20 cellular contexts compared by ENCODE assay signal in the genomic region with DNA sequence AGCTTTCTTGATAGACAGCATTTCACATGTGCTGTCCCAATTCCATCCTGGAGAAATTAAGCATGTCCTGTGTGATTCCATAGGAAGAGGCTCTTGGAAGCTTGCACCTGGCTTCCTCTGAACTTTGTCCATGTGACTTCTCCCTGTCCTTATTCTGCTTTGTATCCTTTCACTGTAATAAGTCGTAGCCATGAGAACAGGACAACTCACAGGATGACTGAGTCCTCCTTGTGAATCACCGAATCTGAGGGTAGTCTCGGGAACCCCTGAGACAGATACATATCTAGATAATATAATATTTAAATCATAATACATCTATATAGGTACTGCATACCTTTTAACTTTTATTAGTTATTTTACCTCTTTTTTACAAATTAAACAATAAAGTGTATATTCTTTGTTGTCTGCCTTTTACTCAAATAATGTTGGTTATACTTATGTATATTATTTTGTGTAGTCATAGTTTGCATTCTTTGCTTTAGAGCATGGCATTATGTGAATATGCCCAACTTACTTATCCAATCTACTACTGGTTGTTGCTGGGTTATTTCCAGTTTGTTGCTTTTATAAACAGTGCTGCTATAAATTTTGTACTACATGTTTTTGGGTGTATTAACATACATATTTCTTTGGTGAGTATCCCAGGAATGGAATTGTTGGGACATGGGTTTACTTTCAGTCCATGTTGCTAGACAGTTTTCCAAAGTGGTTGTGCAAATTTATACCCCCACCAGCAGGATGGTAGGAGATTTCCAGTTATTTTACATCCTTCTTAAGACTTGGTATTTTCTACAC.
DNase-seq lines count a peak whose midpoint lies in the region; ATAC-seq and TF ChIP-seq lines count a peak whose summit lies in the region.
"Had no signal": no experiment of that assay in that cellular context is flagged by ENCODE, and none has a peak within 500 bp of the region (broad histone marks: within the 10 kb centered on the region; RNA-seq: fewer than 3 reads in every experiment).

No MANE protein-coding gene starts in this region.

- no peaks in the 10 kb centered on the region for H3K4me1 Mint-ChIP-seq in mesothelial cell of epicardium
- H3K4me1 Mint-ChIP-seq: B cell had no signal

- no peaks in the 10 kb centered on the region for H3K9me3 ChIP-seq in effector memory CD4-positive, alpha-beta T cell (ENCODE audit: control insufficient read depth, low read length)

- H3K9me3 Mint-ChIP-seq in mesothelial cell of epicardium = no peaks in the 10 kb centered on the region
- H3K9me3 Mint-ChIP-seq: activated T-helper 2 cell treated with anti-CD3 and anti-CD28 coated beads, Interferon-gamma antibody, Interleukin-2, Interleukin-4, amounts not matched to agents 10 μg/mL and 5 μg/mL and 100 μg/mL, durations not matched to agents 14 hours and 24 hours and 36 hours had no signal

- H3K27ac ChIP-seq in effector memory CD4-positive, alpha-beta T cell (ENCODE audit: insufficient read depth, low read length, poor library complexity, severe bottlenecking) = no peak overlapping the region

- no peaks in the 10 kb centered on the region for H3K36me3 ChIP-seq in effector memory CD4-positive, alpha-beta T cell (ENCODE audit: control insufficient read depth, insufficient read depth, low read length)

- DNase-seq in EH (ENCODE audit: low read depth) = peak; percentile 68
- peak; percentile 48 for DNase-seq in LHCN-M2 (ENCODE audit: low read depth)
- DNase-seq in dedifferentiated amniotic fluid mesenchymal stem cell (ENCODE audit: extremely low spot score) = peak; percentile 62
- DNase-seq in kidney tubule cell (ENCODE audit: low spot score) = peak; percentile 16
- DNase-seq in left cardiac atrium = no peak
- no peak for DNase-seq in effector memory CD4-positive, alpha-beta T cell
- DNase-seq in mesothelial cell of epicardium (ENCODE audit: low spot score in 2 of 2, unreplicated experiment in 2 of 2) = no peak
- DNase-seq: activated CD4-positive, CD25-positive, alpha-beta regulatory T cell treated with anti-CD3 and anti-CD28 coated beads, Interleukin-2, amount 50 U/mL, for 72 hours; caudate nucleus; COR-L47; left ventricle myocardium superior; NCI-H146; OCI-M1; SHP77; stimulated activated CD4-positive, alpha-beta T cell treated with anti-CD3 and anti-CD28 coated beads, Interleukin-4, amount 100 ng/mL, for 24 hours; trophoblast cell had no signal

- no peaks in the 10 kb centered on the region for H3K27me3 ChIP-seq in effector memory CD4-positive, alpha-beta T cell (replicated peaks; ENCODE audit: control insufficient read depth, insufficient read depth, low read length, poor library complexity, severe bottlenecking)

- no peak overlapping the region for H3K4me3 ChIP-seq in effector memory CD4-positive, alpha-beta T cell (ENCODE audit: insufficient read depth, low read depth, low read length, poor library complexity, severe bottlenecking)

- H3K36me3 Mint-ChIP-seq in mesothelial cell of epicardium = peaks cover 25% of the 10 kb centered on the region

- H3K4me3 Mint-ChIP-seq in mesothelial cell of epicardium = no peak overlapping the region
- H3K4me3 Mint-ChIP-seq: B cell; stimulated activated naive CD8-positive, alpha-beta T cell treated with anti-CD3 and anti-CD28 coated beads, Interleukin-15, Interleukin-2, amounts not matched to agents 100 ng/mL and 50 ng/mL, for 24 hours had no signal

- TF ChIP-seq CTCF in mesothelial cell of epicardium (IDR thresholded peaks at IDR 0.05; ENCODE audit: unreplicated experiment) = no peak

- no peaks in the 10 kb centered on the region for H3K27me3 Mint-ChIP-seq in mesothelial cell of epicardium (ENCODE audit: low read depth)
- H3K27me3 Mint-ChIP-seq: B cell; stimulated activated naive CD8-positive, alpha-beta T cell treated with anti-CD3 and anti-CD28 coated beads, Interleukin-15, Interleukin-2, amounts not matched to agents 100 ng/mL and 50 ng/mL, for 24 hours had no signal

- ATAC-seq in left cardiac atrium (no peak), HG02885 (IDR thresholded peaks at IDR 0.05; ENCODE audit: poor library complexity, unreplicated experiment) (no peak)
- ATAC-seq: left ventricle myocardium superior had no signal

- intact Hi-C loops in left cardiac atrium (cut with DNase I) = no loop called here

- no peak overlapping the region for H3K27ac Mint-ChIP-seq in mesothelial cell of epicardium
- H3K27ac Mint-ChIP-seq: activated T-helper 2 cell treated with anti-CD3 and anti-CD28 coated beads, Interferon-gamma antibody, Interleukin-2, Interleukin-4, amounts not matched to agents 10 μg/mL and 5 μg/mL and 100 μg/mL, durations not matched to agents 14 hours and 24 hours and 36 hours; B cell; stimulated activated naive CD8-positive, alpha-beta T cell treated with anti-CD3 and anti-CD28 coated beads, Interleukin-15, Interleukin-2, amounts not matched to agents 100 ng/mL and 50 ng/mL, for 24 hours had no signal

- H3K4me1 ChIP-seq in effector memory CD4-positive, alpha-beta T cell (ENCODE audit: control insufficient read depth, insufficient read depth, low read length, poor library complexity, severe bottlenecking) = no peaks in the 10 kb centered on the region

Comparison
In these comparisons a context has a peak if more than half of its experiments do, and no peak if none do; other contexts are left out.
1. DNase-seq: peak in EH (single experiment), LHCN-M2 (single experiment), dedifferentiated amniotic fluid mesenchymal stem cell (single experiment) and kidney tubule cell (single experiment); none in left cardiac atrium (single experiment), effector memory CD4-positive, alpha-beta T cell (0 of 3) and mesothelial cell of epicardium (0 of 2).